33 cellular contexts compared by ENCODE assay signal in the genomic region with DNA sequence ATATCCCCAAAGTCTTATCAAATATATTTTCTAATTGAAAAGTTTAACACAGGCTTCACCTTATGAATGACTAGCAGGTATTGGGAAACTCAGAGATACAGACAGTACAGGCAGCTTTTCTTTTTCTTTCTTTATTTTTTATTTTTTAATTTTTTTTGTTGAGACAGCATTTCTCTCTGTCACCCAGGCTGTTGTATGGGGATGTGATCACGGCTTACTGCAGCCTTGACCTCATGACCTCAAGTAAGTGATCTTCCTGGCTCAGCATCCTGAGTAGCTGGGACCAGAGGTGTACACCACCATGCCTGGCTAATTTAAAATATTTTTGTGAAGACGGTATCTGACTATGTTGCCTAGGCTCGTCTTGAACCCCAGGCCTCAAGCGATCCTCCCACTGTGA.
"Had no signal": no experiment of that assay in that cellular context is flagged by ENCODE, and none has a peak within 500 bp of the region (broad histone marks: within the 10 kb centered on the region; RNA-seq: fewer than 3 reads in every experiment).

No MANE protein-coding gene starts in this region.

- H3K4me3 ChIP-seq: adrenal gland, body of pancreas, breast epithelium had no signal

- H3K4me1 ChIP-seq: adrenal gland, body of pancreas, breast epithelium had no signal

- FAIRE-seq: astrocyte, TTC549 had no signal

- H3K9me3 ChIP-seq: adrenal gland, body of pancreas, breast epithelium had no signal

- H3K27ac ChIP-seq: adrenal gland, body of pancreas, brain microvascular endothelial cell, breast epithelium, VCaP had no signal

- H3K36me3 ChIP-seq: adrenal gland, brain microvascular endothelial cell, breast epithelium had no signal

- DNase-seq: activated B cell treated with CpG ODN at 0.5 μM for 24 hours; activated CD4-positive, alpha-beta memory T cell treated with anti-CD3 and anti-CD28 coated beads for 36 hours; activated CD4-positive, alpha-beta T cell treated with anti-CD3 and anti-CD28 coated beads for 4 hours; activated CD4-positive, alpha-beta T cell treated with anti-CD3 and anti-CD28 coated beads, Interleukin-2, amount 10 ng/mL, durations not matched to agents 24 days and 14 days; activated CD4-positive, alpha-beta T cell treated with anti-CD3 and anti-CD28 coated beads, Interleukin-2, amount 50 U/mL, for 1 hour; activated CD4-positive, alpha-beta T cell treated with anti-CD3 and anti-CD28 coated beads, Interleukin-2, amount 50 U/mL, for 4 hours; activated CD4-positive, CD25-positive, alpha-beta regulatory T cell treated with anti-CD3 and anti-CD28 coated beads, Interleukin-2, amount 50 U/mL, for 72 hours; activated CD8-positive, alpha-beta memory T cell treated with anti-CD3 and anti-CD28 coated beads, Interleukin-2, amount 50 U/mL, for 4 hours; activated CD8-positive, alpha-beta T cell treated with anti-CD3 and anti-CD28 coated beads for 36 hours; activated effector memory CD4-positive, alpha-beta T cell treated with anti-CD3 and anti-CD28 coated beads, Interleukin-2, amount 50 U/mL, for 16 hours; activated gamma-delta T cell treated with Interleukin-2 at 50 U/mL for 16 hours; activated naive CD4-positive, alpha-beta T cell; activated naive CD4-positive, alpha-beta T cell treated with anti-CD3 and anti-CD28 coated beads for 36 hours; activated naive CD4-positive, alpha-beta T cell treated with anti-CD3 and anti-CD28 coated beads, Interleukin-2, amount 50 U/mL, for 16 hours; activated naive CD8-positive, alpha-beta T cell treated with anti-CD3 and anti-CD28 coated beads for 36 hours; activated T-cell treated with anti-CD3 and anti-CD28 coated beads for 4 hours; activated T-cell treated with anti-CD3 and anti-CD28 coated beads, Interleukin-2, amount 50 U/mL, for 1 hour; activated T-cell treated with anti-CD3 and anti-CD28 coated beads, Interleukin-2, amount 50 U/mL, for 4 hours; activated T-cell treated with anti-CD3 and anti-CD28 coated beads, Interleukin-2, amount 50 U/mL, for 72 hours; adrenal gland; amniotic stem cell; aorta; body of pancreas; brain microvascular endothelial cell; central memory CD4-positive, alpha-beta T cell; T-helper 2 cell; T-helper 9 cell had no signal

- H3K27me3 ChIP-seq: adrenal gland, body of pancreas, brain microvascular endothelial cell, breast epithelium had no signal

- ATAC-seq: activated CD8-positive, alpha-beta T cell treated with anti-CD3 and anti-CD28 coated beads for 36 hours; activated naive CD4-positive, alpha-beta T cell treated with anti-CD3 and anti-CD28 coated beads, Interleukin-2, amount 50 U/mL, for 72 hours; activated T-cell treated with anti-CD3 and anti-CD28 coated beads, Interleukin-2, amount 50 U/mL, for 4 hours; activated T-cell treated with anti-CD3 and anti-CD28 coated beads, Interleukin-2, amount 50 U/mL, for 72 hours; activated T-helper 17 cell treated with anti-CD3 and anti-CD28 coated beads, Interleukin-2, amount 50 U/mL, for 72 hours; body of pancreas had no signal
